Comparison of ENCODE assay signal across 1 cellular context in genomic region chr19:39539519-39540332, GRCh38.
A peak's percentile ranks its signal among the peaks of the same experiment; 100 is the strongest.
TF ChIP-seq lines count a peak whose summit lies in the region.

A gene with protein sequence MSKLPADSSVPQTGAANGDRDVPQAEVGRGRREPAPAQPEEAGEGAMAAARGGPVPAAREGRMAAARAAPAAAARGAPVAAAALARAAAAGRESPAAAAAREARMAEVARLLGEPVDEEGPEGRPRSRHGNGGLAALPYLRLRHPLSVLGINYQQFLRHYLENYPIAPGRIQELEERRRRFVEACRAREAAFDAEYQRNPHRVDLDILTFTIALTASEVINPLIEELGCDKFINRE (minus strand): TSS chr19:39540161. CDS start chr19:39540079, 82 bp downstream.

TF ChIP-seq in HepG2, 621 proteins besides CTCF, POLR2A, EP300 and RAD21 (continued from another document and continues in another):
- TF ChIP-seq, protein P1, sequence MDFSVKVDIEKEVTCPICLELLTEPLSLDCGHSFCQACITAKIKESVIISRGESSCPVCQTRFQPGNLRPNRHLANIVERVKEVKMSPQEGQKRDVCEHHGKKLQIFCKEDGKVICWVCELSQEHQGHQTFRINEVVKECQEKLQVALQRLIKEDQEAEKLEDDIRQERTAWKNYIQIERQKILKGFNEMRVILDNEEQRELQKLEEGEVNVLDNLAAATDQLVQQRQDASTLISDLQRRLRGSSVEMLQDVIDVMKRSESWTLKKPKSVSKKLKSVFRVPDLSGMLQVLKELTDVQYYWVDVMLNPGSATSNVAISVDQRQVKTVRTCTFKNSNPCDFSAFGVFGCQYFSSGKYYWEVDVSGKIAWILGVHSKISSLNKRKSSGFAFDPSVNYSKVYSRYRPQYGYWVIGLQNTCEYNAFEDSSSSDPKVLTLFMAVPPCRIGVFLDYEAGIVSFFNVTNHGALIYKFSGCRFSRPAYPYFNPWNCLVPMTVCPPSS (IDR thresholded peaks at IDR 0.05), result no peak
- no peak for TF ChIP-seq ZMYM2 (CRISPR knock-in tag; IDR thresholded peaks at IDR 0.05)
- TF ChIP-seq, protein P2, sequence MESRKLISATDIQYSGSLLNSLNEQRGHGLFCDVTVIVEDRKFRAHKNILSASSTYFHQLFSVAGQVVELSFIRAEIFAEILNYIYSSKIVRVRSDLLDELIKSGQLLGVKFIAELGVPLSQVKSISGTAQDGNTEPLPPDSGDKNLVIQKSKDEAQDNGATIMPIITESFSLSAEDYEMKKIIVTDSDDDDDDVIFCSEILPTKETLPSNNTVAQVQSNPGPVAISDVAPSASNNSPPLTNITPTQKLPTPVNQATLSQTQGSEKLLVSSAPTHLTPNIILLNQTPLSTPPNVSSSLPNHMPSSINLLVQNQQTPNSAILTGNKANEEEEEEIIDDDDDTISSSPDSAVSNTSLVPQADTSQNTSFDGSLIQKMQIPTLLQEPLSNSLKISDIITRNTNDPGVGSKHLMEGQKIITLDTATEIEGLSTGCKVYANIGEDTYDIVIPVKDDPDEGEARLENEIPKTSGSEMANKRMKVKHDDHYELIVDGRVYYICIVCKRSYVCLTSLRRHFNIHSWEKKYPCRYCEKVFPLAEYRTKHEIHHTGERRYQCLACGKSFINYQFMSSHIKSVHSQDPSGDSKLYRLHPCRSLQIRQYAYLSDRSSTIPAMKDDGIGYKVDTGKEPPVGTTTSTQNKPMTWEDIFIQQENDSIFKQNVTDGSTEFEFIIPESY (CRISPR knock-in tag; IDR thresholded peaks at IDR 0.05), result no peak
- peak; percentile 87; the same call in 1 of the 2 replicates for TF ChIP-seq ZSCAN12 (CRISPR knock-in tag; IDR thresholded peaks at IDR 0.05)
- TF ChIP-seq ZNF563 (CRISPR knock-in tag; IDR thresholded peaks at IDR 0.05), result no peak
- TF ChIP-seq, protein P3, sequence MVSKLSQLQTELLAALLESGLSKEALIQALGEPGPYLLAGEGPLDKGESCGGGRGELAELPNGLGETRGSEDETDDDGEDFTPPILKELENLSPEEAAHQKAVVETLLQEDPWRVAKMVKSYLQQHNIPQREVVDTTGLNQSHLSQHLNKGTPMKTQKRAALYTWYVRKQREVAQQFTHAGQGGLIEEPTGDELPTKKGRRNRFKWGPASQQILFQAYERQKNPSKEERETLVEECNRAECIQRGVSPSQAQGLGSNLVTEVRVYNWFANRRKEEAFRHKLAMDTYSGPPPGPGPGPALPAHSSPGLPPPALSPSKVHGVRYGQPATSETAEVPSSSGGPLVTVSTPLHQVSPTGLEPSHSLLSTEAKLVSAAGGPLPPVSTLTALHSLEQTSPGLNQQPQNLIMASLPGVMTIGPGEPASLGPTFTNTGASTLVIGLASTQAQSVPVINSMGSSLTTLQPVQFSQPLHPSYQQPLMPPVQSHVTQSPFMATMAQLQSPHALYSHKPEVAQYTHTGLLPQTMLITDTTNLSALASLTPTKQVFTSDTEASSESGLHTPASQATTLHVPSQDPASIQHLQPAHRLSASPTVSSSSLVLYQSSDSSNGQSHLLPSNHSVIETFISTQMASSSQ (IDR thresholded peaks at IDR 0.05; ENCODE audit: low read depth), result no peak
- TF ChIP-seq, protein P3 (CRISPR knock-in tag; IDR thresholded peaks at IDR 0.05; ENCODE audit: borderline replicate concordance), result no peak
- TF ChIP-seq RBM39 (IDR thresholded peaks at IDR 0.05; ENCODE audit: low read depth, low read length, poor library complexity, severe bottlenecking), result peak; percentile 61
- no peak for TF ChIP-seq SOX13 (IDR thresholded peaks at IDR 0.05)
- TF ChIP-seq SOX13 (CRISPR knock-in tag; conservative IDR thresholded peaks at IDR 0.05 in 1 of 2, IDR thresholded peaks at IDR 0.05 in 1 of 2), result no peak
- TF ChIP-seq ZNF207 (IDR thresholded peaks at IDR 0.05; ENCODE audit: borderline replicate concordance), result no peak
- TF ChIP-seq, protein P4, sequence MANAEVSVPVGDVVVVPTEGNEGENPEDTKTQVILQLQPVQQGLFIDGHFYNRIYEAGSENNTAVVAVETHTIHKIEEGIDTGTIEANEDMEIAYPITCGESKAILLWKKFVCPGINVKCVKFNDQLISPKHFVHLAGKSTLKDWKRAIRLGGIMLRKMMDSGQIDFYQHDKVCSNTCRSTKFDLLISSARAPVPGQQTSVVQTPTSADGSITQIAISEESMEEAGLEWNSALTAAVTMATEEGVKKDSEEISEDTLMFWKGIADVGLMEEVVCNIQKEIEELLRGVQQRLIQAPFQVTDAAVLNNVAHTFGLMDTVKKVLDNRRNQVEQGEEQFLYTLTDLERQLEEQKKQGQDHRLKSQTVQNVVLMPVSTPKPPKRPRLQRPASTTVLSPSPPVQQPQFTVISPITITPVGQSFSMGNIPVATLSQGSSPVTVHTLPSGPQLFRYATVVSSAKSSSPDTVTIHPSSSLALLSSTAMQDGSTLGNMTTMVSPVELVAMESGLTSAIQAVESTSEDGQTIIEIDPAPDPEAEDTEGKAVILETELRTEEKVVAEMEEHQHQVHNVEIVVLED (CRISPR knock-in tag; IDR thresholded peaks at IDR 0.05; ENCODE audit: borderline replicate concordance), result peak; percentile 81; the same call in 1 of the 2 replicates
- TF ChIP-seq ZNF512B (CRISPR knock-in tag; IDR thresholded peaks at IDR 0.05; ENCODE audit: borderline replicate concordance), result no peak
- no peak for TF ChIP-seq RFX1 (IDR thresholded peaks at IDR 0.05)
- peak; percentile 41 for TF ChIP-seq XRCC5 (optimal IDR thresholded peaks at IDR 0.05; ENCODE audit: low read length)
- TF ChIP-seq KLF16 (CRISPR knock-in tag; IDR thresholded peaks at IDR 0.05), result peak in 1 of 2 experiments; percentile 40; a peak in 1 of 4 replicates
- TF ChIP-seq ZNF674 (CRISPR knock-in tag; IDR thresholded peaks at IDR 0.05; ENCODE audit: low read depth), result no peak
- no peak; the same call in 1 of the 2 replicates for TF ChIP-seq BRD4 (CRISPR knock-in tag; IDR thresholded peaks at IDR 0.05)
- TF ChIP-seq, protein P5, sequence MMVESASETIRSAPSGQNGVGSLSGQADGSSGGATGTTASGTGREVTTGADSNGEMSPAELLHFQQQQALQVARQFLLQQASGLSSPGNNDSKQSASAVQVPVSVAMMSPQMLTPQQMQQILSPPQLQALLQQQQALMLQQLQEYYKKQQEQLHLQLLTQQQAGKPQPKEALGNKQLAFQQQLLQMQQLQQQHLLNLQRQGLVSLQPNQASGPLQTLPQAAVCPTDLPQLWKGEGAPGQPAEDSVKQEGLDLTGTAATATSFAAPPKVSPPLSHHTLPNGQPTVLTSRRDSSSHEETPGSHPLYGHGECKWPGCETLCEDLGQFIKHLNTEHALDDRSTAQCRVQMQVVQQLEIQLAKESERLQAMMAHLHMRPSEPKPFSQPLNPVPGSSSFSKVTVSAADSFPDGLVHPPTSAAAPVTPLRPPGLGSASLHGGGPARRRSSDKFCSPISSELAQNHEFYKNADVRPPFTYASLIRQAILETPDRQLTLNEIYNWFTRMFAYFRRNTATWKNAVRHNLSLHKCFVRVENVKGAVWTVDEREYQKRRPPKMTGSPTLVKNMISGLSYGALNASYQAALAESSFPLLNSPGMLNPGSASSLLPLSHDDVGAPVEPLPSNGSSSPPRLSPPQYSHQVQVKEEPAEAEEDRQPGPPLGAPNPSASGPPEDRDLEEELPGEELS (CRISPR knock-in tag; IDR thresholded peaks at IDR 0.05), result peak; percentile 35; the same call in 1 of the 2 replicates
- no peak for TF ChIP-seq ZNF546 (CRISPR knock-in tag; conservative IDR thresholded peaks at IDR 0.05)
- no peak; the same call in 1 of the 2 replicates for TF ChIP-seq CBX5 (CRISPR knock-in tag; IDR thresholded peaks at IDR 0.05; ENCODE audit: borderline replicate concordance)
- TF ChIP-seq RXRB (CRISPR knock-in tag; IDR thresholded peaks at IDR 0.05; ENCODE audit: borderline replicate concordance), result no peak
- TF ChIP-seq GRHL1 (CRISPR knock-in tag; conservative IDR thresholded peaks at IDR 0.05), result no peak
- no peak for TF ChIP-seq PRPF4 (IDR thresholded peaks at IDR 0.05; ENCODE audit: low read depth, low read length, poor library complexity, severe bottlenecking)
- no peak for TF ChIP-seq NR2F1 (CRISPR knock-in tag; IDR thresholded peaks at IDR 0.05)
- peak; percentile 81 for TF ChIP-seq TAF1 (CRISPR knock-in tag; IDR thresholded peaks at IDR 0.05)
- TF ChIP-seq NRL (CRISPR knock-in tag; IDR thresholded peaks at IDR 0.05; ENCODE audit: borderline replicate concordance), result no peak
- no peak for TF ChIP-seq TAF15 (IDR thresholded peaks at IDR 0.05; ENCODE audit: low read depth, low read length, poor library complexity, severe bottlenecking)
- TF ChIP-seq, protein P6, sequence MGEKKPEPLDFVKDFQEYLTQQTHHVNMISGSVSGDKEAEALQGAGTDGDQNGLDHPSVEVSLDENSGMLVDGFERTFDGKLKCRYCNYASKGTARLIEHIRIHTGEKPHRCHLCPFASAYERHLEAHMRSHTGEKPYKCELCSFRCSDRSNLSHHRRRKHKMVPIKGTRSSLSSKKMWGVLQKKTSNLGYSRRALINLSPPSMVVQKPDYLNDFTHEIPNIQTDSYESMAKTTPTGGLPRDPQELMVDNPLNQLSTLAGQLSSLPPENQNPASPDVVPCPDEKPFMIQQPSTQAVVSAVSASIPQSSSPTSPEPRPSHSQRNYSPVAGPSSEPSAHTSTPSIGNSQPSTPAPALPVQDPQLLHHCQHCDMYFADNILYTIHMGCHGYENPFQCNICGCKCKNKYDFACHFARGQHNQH (CRISPR knock-in tag; IDR thresholded peaks at IDR 0.05), result 0 out of 2 replicates have a peak, but pooled peaks have one; percentile 16
- peak; percentile 97 for TF ChIP-seq ZFY (CRISPR knock-in tag; IDR thresholded peaks at IDR 0.05)
- TF ChIP-seq ZNF780A (CRISPR knock-in tag; IDR thresholded peaks at IDR 0.05), result no peak
- no peak for TF ChIP-seq ZNF446 (CRISPR knock-in tag; IDR thresholded peaks at IDR 0.05)
- no peak for TF ChIP-seq SNAI1 (CRISPR knock-in tag; IDR thresholded peaks at IDR 0.05; ENCODE audit: borderline replicate concordance)
- no peak for TF ChIP-seq POLR2AphosphoS2 (IDR thresholded peaks at IDR 0.05; ENCODE audit: low read depth, low read length)
- TF ChIP-seq ZFP36L1 (CRISPR knock-in tag; IDR thresholded peaks at IDR 0.05), result no peak
- no peak for TF ChIP-seq ZFP36 (IDR thresholded peaks at IDR 0.05; ENCODE audit: borderline replicate concordance, low read depth, low read length, partially characterized antibody)
- TF ChIP-seq, protein P7, sequence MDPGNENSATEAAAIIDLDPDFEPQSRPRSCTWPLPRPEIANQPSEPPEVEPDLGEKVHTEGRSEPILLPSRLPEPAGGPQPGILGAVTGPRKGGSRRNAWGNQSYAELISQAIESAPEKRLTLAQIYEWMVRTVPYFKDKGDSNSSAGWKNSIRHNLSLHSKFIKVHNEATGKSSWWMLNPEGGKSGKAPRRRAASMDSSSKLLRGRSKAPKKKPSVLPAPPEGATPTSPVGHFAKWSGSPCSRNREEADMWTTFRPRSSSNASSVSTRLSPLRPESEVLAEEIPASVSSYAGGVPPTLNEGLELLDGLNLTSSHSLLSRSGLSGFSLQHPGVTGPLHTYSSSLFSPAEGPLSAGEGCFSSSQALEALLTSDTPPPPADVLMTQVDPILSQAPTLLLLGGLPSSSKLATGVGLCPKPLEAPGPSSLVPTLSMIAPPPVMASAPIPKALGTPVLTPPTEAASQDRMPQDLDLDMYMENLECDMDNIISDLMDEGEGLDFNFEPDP (CRISPR knock-in tag; conservative IDR thresholded peaks at IDR 0.05), result no peak
- no peak for TF ChIP-seq KLF13 (CRISPR knock-in tag; IDR thresholded peaks at IDR 0.05)
- TF ChIP-seq MEF2D (CRISPR knock-in tag; IDR thresholded peaks at IDR 0.05), result no peak
- TF ChIP-seq ZNF362 (CRISPR knock-in tag; IDR thresholded peaks at IDR 0.05; ENCODE audit: borderline replicate concordance), result no peak
- no peak for TF ChIP-seq SRSF4 (IDR thresholded peaks at IDR 0.05; ENCODE audit: low read depth, low read length, poor library complexity, severe bottlenecking)
